ENCODE assay signal across 7 cellular contexts in the genomic region with DNA sequence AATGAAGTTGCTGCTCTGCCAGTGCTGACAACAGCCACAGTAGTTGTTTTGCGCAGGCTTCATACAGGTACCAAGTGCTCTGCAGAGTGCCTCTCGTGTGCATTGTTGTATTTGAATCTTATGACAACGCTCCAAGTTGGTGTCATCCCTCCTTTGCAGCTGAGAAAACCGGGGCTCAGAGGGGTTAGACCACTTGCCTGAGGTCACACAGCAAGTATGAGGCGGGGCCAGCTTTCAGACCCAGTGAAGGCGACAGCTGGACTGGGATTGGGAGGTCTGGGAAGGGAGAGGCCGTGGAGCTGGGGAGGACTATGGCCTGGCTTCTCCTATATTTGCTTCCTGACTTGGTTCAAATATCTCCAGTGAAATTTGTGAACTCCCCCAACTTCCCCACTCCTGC. TPM values are rescaled to one million over a fixed set of nuclear protein-coding genes. Genes with fewer than 3 reads are reported as not detected.
"Had no signal": no experiment of that assay in that cellular context is flagged by ENCODE, and none has a peak within 500 bp of the region (broad histone marks: within the 10 kb centered on the region; RNA-seq: fewer than 3 reads in every experiment).

No MANE protein-coding gene starts in this region.

- H3K4me1 Mint-ChIP-seq: GM23338, IgD-negative memory B cell had no signal

- H3K4me2 ChIP-seq: GM23338 had no signal

- H3K9me3 ChIP-seq: HAP-1 had no signal

- H3K9me3 Mint-ChIP-seq: GM23338, IgD-negative memory B cell had no signal

- H2AFZ ChIP-seq: GM23338 had no signal

- H3K36me3 Mint-ChIP-seq: IgD-negative memory B cell had no signal

- H3K4me3 Mint-ChIP-seq: GM23338, IgD-negative memory B cell had no signal

- H3K36me3 ChIP-seq: HAP-1 had no signal

- H3K27ac Mint-ChIP-seq: GM23338, IgD-negative memory B cell had no signal

- H3K4me1 ChIP-seq: HAP-1 had no signal

- DNase-seq: H7 had no signal

- ATAC-seq: GM23338, HCT116 had no signal

- FAIRE-seq: HTR-8/SVneo had no signal

- H3K4me3 ChIP-seq: GM23338, HAP-1 had no signal

RNA-seq across cellular contexts. Expression of a gene that starts 33.2 kb away (rescaled TPM):
- total RNA-seq: H4 had no signal
- polyA plus RNA-seq: GM23338, IgD-negative memory B cell had no signal
